ENCODE assay signal across 8 cellular contexts in the genomic region with DNA sequence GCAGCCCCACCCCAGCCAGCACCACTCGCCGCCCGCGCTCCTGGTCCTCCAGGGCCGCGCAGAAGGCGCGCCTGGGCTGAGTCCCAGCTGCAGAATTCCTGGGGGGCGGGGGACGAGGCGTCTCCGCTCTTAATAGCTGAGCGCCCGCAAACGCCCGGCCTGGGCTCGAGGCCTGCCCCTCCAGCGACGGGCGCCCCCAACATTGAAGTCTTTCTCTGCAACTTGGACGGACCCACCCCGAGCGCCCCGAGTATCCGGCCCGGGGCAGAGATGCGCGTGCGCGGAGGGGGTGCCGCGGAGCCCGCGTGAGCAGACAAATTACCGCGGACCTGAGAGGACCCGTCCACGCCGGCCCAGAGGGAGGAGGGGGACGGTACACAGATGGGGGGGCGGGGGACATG. TPM values are rescaled to one million over a fixed set of nuclear protein-coding genes. Genes with fewer than 3 reads are reported as not detected.
DNase-seq lines count a peak whose midpoint lies in the region; ATAC-seq lines count a peak whose summit lies in the region.

No MANE protein-coding gene starts in this region.

- no peak overlapping the region for H3K9ac ChIP-seq in iPS-15b (ENCODE audit: low read depth, low read length)

- DNase-seq in Right ventricle myocardium inferior (ENCODE audit: missing footprints) (peak; percentile 82), cardiac septum (ENCODE audit: low spot score) (no peak), SIG-M5 (lab: John Stamatoyannopoulos, UW) (no peak)
- DNase-seq in stimulated activated CD8-positive, alpha-beta memory T cell treated with anti-CD3 and anti-CD28 coated beads, Interleukin-15, amount 100 ng/mL, for 1 hour (ENCODE audit: low read depth): peak; percentile 17

- intact Hi-C loops in Right ventricle myocardium inferior (cut with DNase I): no loop called here
- intact Hi-C loops in cardiac septum (cut with DNase I): no loop called here

- H3K27me3 ChIP-seq in iPS-15b (ENCODE audit: control insufficient read depth, insufficient read depth, low read length): peaks cover 54% of the 10 kb centered on the region

- no peaks in the 10 kb centered on the region for H3K36me3 ChIP-seq in iPS-15b (ENCODE audit: control insufficient read depth, insufficient read depth, low read length)

- ATAC-seq in Right ventricle myocardium inferior (peak; percentile 78), HG03378 (IDR thresholded peaks at IDR 0.05; ENCODE audit: unreplicated experiment) (no peak), HG03196 (IDR thresholded peaks at IDR 0.05; ENCODE audit: unreplicated experiment) (no peak)

- H3K9me3 ChIP-seq in iPS-15b (ENCODE audit: control insufficient read depth, insufficient read depth, low read length): no peaks in the 10 kb centered on the region

- peak overlapping the region; percentile 71 for H3K4me3 ChIP-seq in iPS-15b (ENCODE audit: low read depth, low read length)

- H3K27ac ChIP-seq in angular gyrus (ENCODE audit: low read depth, low read length): peak overlapping the region; percentile 52

- peaks cover 12% of the 10 kb centered on the region for H3K4me1 ChIP-seq in iPS-15b (ENCODE audit: control insufficient read depth, insufficient read depth, low read length)

RNA-seq across cellular contexts. Expression of a gene that starts 6.7 kb away (rescaled TPM):
- total RNA-seq in Right ventricle myocardium inferior: 28.2 TPM
- total RNA-seq in cardiac septum: 9.3 TPM

Comparison
In these comparisons a context has a peak if more than half of its experiments do, and no peak if none do; other contexts are left out.
1. DNase-seq: peak in Right ventricle myocardium inferior (single experiment) and stimulated activated CD8-positive, alpha-beta memory T cell treated with anti-CD3 and anti-CD28 coated beads, Interleukin-15, amount 100 ng/mL, for 1 hour (single experiment); none in cardiac septum (single experiment) and SIG-M5 (single experiment).